13 cellular contexts compared by ENCODE assay signal in the genomic region with DNA sequence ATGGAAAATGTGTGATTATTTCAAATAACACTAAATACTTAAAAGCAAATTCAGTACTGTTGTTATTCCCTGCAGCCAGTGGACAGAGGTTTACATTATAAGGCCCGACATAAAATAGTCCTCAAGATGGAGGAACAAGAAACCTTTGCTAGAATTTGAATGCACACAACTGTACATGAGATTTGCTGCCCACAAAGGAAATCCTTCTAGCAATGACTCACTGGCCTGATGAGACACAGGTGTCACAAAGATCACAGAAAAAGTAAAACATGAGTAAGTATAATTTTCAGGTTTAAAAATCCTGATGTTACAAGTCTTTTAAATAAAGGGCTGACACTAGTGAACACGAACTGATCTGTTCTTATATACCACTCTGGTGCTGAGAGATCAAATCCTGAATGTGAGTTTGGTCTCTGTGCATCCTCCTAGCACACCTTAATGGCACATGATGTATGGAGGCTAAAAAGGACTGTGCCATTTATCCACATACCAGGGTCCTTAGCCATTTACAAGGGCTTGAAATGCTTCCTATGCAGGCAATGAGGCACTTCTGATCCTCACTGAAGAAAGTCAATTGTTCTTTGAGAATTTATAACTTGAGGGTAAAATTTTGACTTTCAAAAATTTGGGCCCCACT. TPM values are rescaled to one million over a fixed set of nuclear protein-coding genes. Genes with fewer than 3 reads are reported as not detected.
A peak's percentile ranks its signal among the peaks of the same experiment; 100 is the strongest.
DNase-seq lines count a peak whose midpoint lies in the region; ATAC-seq lines count a peak whose summit lies in the region.
"Had no signal": no experiment of that assay in that cellular context is flagged by ENCODE, and none has a peak within 500 bp of the region (broad histone marks: within the 10 kb centered on the region; RNA-seq: fewer than 3 reads in every experiment).

No MANE protein-coding gene starts in this region.

- in situ Hi-C loops in GM23248 (cut with MboI): no loop called here

- H3K79me2 ChIP-seq in GM23248 (ENCODE audit: insufficient read depth): no peaks in the 10 kb centered on the region

- peaks cover 15% of the 10 kb centered on the region for H3K4me1 Mint-ChIP-seq in activated T-cell treated with anti-CD3 and anti-CD28 coated beads, Interleukin-2, amount 50 U/mL, for 4 hours (ENCODE audit: low read depth)
- peaks cover 17 to 20% (median 18%) of the 10 kb centered on the region in 3 donors for H3K4me1 Mint-ChIP-seq in naive B cell

- no peaks in the 10 kb centered on the region for H3K27me3 ChIP-seq in GM23248 (replicated peaks; ENCODE audit: insufficient read depth)

- 0 out of 2 replicates have a peak, but pooled peaks cover 7% of the 10 kb centered on the region for H3K4me1 ChIP-seq in GM23248 (ENCODE audit: insufficient read depth)

- peak; percentile 89 to 93 for ATAC-seq in activated T-cell treated with anti-CD3 and anti-CD28 coated beads, Interleukin-2, amount 50 U/mL, for 4 hours
- ATAC-seq in naive B cell (ENCODE audit: low read depth in 2 of 2) (peak; percentile 14), GM19455 (IDR thresholded peaks at IDR 0.05; ENCODE audit: unreplicated experiment) (no peak)
- ATAC-seq: right cardiac atrium had no signal

- H3K4me3 ChIP-seq in GM23248: no peak overlapping the region

- no peaks in the 10 kb centered on the region for H3K9me3 ChIP-seq in GM23248 (ENCODE audit: low read depth)

- H3K9me3 Mint-ChIP-seq in activated T-cell treated with anti-CD3 and anti-CD28 coated beads, Interleukin-2, amount 50 U/mL, for 4 hours: no peaks in the 10 kb centered on the region
- no peaks in the 10 kb centered on the region for H3K9me3 Mint-ChIP-seq in naive B cell

- H3K36me3 Mint-ChIP-seq in activated T-cell treated with anti-CD3 and anti-CD28 coated beads, Interleukin-2, amount 50 U/mL, for 4 hours (ENCODE audit: insufficient read depth): peaks cover 21% of the 10 kb centered on the region
- peaks cover 0 to 5% of the 10 kb centered on the region in 2 donors for H3K36me3 Mint-ChIP-seq in naive B cell

- no peaks in the 10 kb centered on the region for H4K20me1 ChIP-seq in GM23248 (ENCODE audit: insufficient read depth)

- H3K27me3 Mint-ChIP-seq in activated T-cell treated with anti-CD3 and anti-CD28 coated beads, Interleukin-2, amount 50 U/mL, for 4 hours (ENCODE audit: low read depth): no peaks in the 10 kb centered on the region
- H3K27me3 Mint-ChIP-seq in naive B cell: no peaks in the 10 kb centered on the region

- H3F3A ChIP-seq in GM23248 (ENCODE audit: insufficient read depth): no peaks in the 10 kb centered on the region

- no peak for DNase-seq in activated T-cell treated with anti-CD3 and anti-CD28 coated beads, Interleukin-2, amount 50 U/mL, for 4 hours
- no peak for DNase-seq in activated T-cell treated with anti-CD3 and anti-CD28 coated beads for 4 hours
- peak; percentile 33 for DNase-seq in GM23248
- DNase-seq in LHCN-M2 (ENCODE audit: low read depth): peak; percentile 15
- no peak for DNase-seq in naive B cell
- DNase-seq in DMS114 treated with DMSO at 0.1 percent for 48 hours (lab: John Stamatoyannopoulos, UW; ENCODE audit: unreplicated experiment): no peak
- DNase-seq in T1000 (lab: John Stamatoyannopoulos, UW): no peak
- DNase-seq: central memory CD4-positive, alpha-beta T cell; foreskin melanocyte; NCI-H1436 treated with DMSO at 0.1 percent for 48 hours; right cardiac atrium had no signal

- H3K36me3 ChIP-seq in GM23248 (ENCODE audit: low read depth): peaks cover 11% of the 10 kb centered on the region; the same call in 1 of the 2 replicates

- H3K27ac Mint-ChIP-seq in naive B cell: peak overlapping the region; percentile 44 to 83 (median 74)

- H3K9ac ChIP-seq in GM23248: no peak overlapping the region

- no peaks in the 10 kb centered on the region for H3K9me2 ChIP-seq in GM23248 (ENCODE audit: insufficient read depth)

- WGBS in GM23248 (ENCODE audit: low coverage in 1 of 2, low lambda C conversion rate in 2 of 2, missing lambda C conversion rate in 2 of 2), 2 experiments: 50 to 55% methylated on average over 2 of the region's 2 CpGs

- H3K4me2 ChIP-seq in GM23248 (ENCODE audit: unreplicated experiment): no peak overlapping the region

- no peak overlapping the region for H3K4me3 Mint-ChIP-seq in activated T-cell treated with anti-CD3 and anti-CD28 coated beads, Interleukin-2, amount 50 U/mL, for 4 hours
- H3K4me3 Mint-ChIP-seq in naive B cell: peak overlapping the region in 6 of 8 donors; percentile 40 to 80 (median 60)

- no peak overlapping the region for H3K27ac ChIP-seq in GM23248
- H3K27ac ChIP-seq: RWPE1 had no signal

- no peak overlapping the region for H2AFZ ChIP-seq in GM23248

RNA-seq across cellular contexts. Expression of a gene that starts 23.1 kb away (rescaled TPM):
- 10 to 100 TPM; 16.9 to 20.4 (median 19.4) TPM for total RNA-seq in activated T-cell treated with anti-CD3 and anti-CD28 coated beads, Interleukin-2, amount 50 U/mL, for 4 hours
- 11.4 and 14.4 TPM in 2 replicates for total RNA-seq in GM23248 (2014; rRNA removed; shearing (Covaris generic))
- polyA plus RNA-seq in GM23248 (2016; fragmentation: Nextera tagmentation; extraction: Ambion mirVana): 14.2 and 15.5 TPM in 2 replicates
- total RNA-seq in LHCN-M2 (2014; rRNA removed): 15.3 and 15.5 TPM in 2 replicates
- polyA plus RNA-seq in LHCN-M2 (2012): 9.5 TPM
- polyA plus RNA-seq in naive B cell (ENCODE audit: low read depth in 6 of 6): 1 to 10 TPM in 5 of 6 donors, under 1 TPM in 1; 0.26 to 8.6 (median 4.0) TPM

Comparison
In these comparisons a context has a peak if more than half of its experiments do, and no peak if none do; other contexts are left out.
1. DNase-seq: peak in GM23248 (single experiment) and LHCN-M2 (single experiment); none in activated T-cell treated with anti-CD3 and anti-CD28 coated beads, Interleukin-2, amount 50 U/mL, for 4 hours (single experiment), activated T-cell treated with anti-CD3 and anti-CD28 coated beads for 4 hours (single experiment), naive B cell (single experiment), DMS114 treated with DMSO at 0.1 percent for 48 hours (single experiment) and T1000 (single experiment).